Comparison of ENCODE assay signal across 9 cellular contexts in the genomic region with DNA sequence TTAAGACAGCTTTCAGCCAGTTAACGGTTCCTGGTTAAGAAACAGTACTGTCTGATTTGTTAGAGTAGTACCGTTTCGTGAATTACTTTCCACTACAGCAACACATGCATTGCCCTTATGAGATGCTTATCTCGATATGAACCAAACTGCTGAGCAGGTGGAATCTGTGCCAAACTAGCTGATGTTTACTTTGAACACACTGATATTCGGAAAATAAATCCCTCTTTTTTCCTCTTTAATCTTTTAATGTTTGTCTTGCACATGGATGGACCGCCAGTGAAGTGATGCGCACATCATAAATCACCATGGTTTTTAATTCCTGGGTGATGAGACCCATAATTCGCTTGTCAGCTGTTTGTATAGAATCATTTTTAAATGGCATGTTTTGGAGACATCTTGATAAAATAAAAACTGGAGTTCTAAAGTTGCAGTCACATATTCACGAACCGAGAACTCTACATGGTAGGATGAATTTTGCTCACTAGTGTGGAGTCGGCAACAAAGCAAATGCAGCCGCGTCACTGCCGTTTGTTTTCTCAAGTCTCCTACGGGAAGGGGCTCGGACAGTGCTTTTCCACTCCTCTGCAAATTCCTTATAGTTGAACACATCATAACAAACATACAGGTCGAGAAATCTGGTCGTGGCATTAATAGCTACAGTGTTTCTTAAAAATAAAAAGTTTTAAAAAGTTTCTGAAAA. TPM values are rescaled to one million over a fixed set of nuclear protein-coding genes. Genes with fewer than 3 reads are reported as not detected.
DNase-seq lines count a peak whose midpoint lies in the region; ATAC-seq, FAIRE-seq and TF ChIP-seq lines count a peak whose summit lies in the region.
"Had no signal": no experiment of that assay in that cellular context is flagged by ENCODE, and none has a peak within 500 bp of the region (broad histone marks: within the 10 kb centered on the region; RNA-seq: fewer than 3 reads in every experiment).

No MANE protein-coding gene starts in this region.

- H3K9me3 ChIP-seq in astrocyte (ENCODE audit: insufficient read depth, low read depth, low read length) = no peaks in the 10 kb centered on the region

- peak overlapping the region; percentile 86 for H3K4me2 ChIP-seq in astrocyte (ENCODE audit: low read length)

- H3K4me3 Mint-ChIP-seq in IgD-negative memory B cell (peak overlapping the region; percentile 87 to 96 (median 94)), astrocyte (ENCODE audit: unreplicated experiment) (peak overlapping the region; percentile 85), nephron (peak overlapping the region; percentile 86)

- FAIRE-seq in astrocyte (lab: Jason Lieb, UNC) = no peak

- H3K27ac ChIP-seq in astrocyte (ENCODE audit: low read depth, low read length) = no peak overlapping the region
- H3K27ac ChIP-seq: 22Rv1 had no signal

- peaks cover 14 to 18% (median 14%) of the 10 kb centered on the region in 3 donors for H3K4me1 Mint-ChIP-seq in IgD-negative memory B cell
- H3K4me1 Mint-ChIP-seq in astrocyte (ENCODE audit: low read depth, unreplicated experiment) = peaks cover 5% of the 10 kb centered on the region
- peaks cover 10% of the 10 kb centered on the region for H3K4me1 Mint-ChIP-seq in nephron

- peak overlapping the region; percentile 55 for H3K4me3 ChIP-seq in astrocyte (ENCODE audit: insufficient read depth, low read depth, low read length)

- H3K4me1 ChIP-seq in astrocyte (ENCODE audit: insufficient read depth, low read length) = peaks cover 5% of the 10 kb centered on the region

- H3K9ac ChIP-seq in astrocyte (ENCODE audit: low read length) = peak overlapping the region; percentile 45

- H3K27ac Mint-ChIP-seq in IgD-negative memory B cell (peak overlapping the region; percentile 24 to 87 (median 71)), astrocyte (ENCODE audit: unreplicated experiment) (no peak overlapping the region), nephron (peak overlapping the region; percentile 36 to 78 (median 51))

- DNase-seq in DMS 273 (lab: John Stamatoyannopoulos, UW; ENCODE audit: unreplicated experiment) (peak; percentile 58), DMS 273 treated with DMSO at 0.1 percent for 48 hours (lab: John Stamatoyannopoulos, UW) (no peak), astrocyte (ENCODE audit: low read depth) (peak; percentile 40), glomerular visceral epithelial cell (ENCODE audit: extremely low spot score) (no peak), COLO668 (lab: John Stamatoyannopoulos, UW; ENCODE audit: unreplicated experiment) (no peak)

- H3K79me2 ChIP-seq in astrocyte (ENCODE audit: insufficient read depth, low read length) = no peaks in the 10 kb centered on the region

- H4K20me1 ChIP-seq in astrocyte (ENCODE audit: insufficient read depth, low read length) = no peaks in the 10 kb centered on the region

- H2AFZ ChIP-seq in astrocyte (ENCODE audit: low read depth, low read length) = no peak overlapping the region

- TF ChIP-seq CTCF in astrocyte (IDR thresholded peaks at IDR 0.05; ENCODE audit: insufficient read depth, low read depth, low read length) = no peak
- no peak for TF ChIP-seq CTCF in nephron (IDR thresholded peaks at IDR 0.05; ENCODE audit: unreplicated experiment in 3 of 3)

- peaks cover 2% of the 10 kb centered on the region for H3K27me3 Mint-ChIP-seq in IgD-negative memory B cell
- peaks cover 31% of the 10 kb centered on the region for H3K27me3 Mint-ChIP-seq in astrocyte (ENCODE audit: low read depth, unreplicated experiment)
- H3K27me3 Mint-ChIP-seq in nephron (ENCODE audit: low read depth) = peaks cover 88% of the 10 kb centered on the region

- no peak for ATAC-seq in GM21576 (IDR thresholded peaks at IDR 0.05; ENCODE audit: unreplicated experiment)

- H3K27me3 ChIP-seq in astrocyte (ENCODE audit: insufficient read depth, low read length) = peaks cover 42% of the 10 kb centered on the region

- no peaks in the 10 kb centered on the region for H3K36me3 ChIP-seq in astrocyte (ENCODE audit: insufficient read depth, low read length)

- H3K9me3 Mint-ChIP-seq in IgD-negative memory B cell (no peaks in the 10 kb centered on the region), astrocyte (ENCODE audit: unreplicated experiment) (peaks cover 4% of the 10 kb centered on the region), nephron (no peaks in the 10 kb centered on the region)

- H3K36me3 Mint-ChIP-seq in IgD-negative memory B cell (no peaks in the 10 kb centered on the region), astrocyte (ENCODE audit: low read depth, unreplicated experiment) (no peaks in the 10 kb centered on the region), nephron (ENCODE audit: low read depth) (no peaks in the 10 kb centered on the region)

RNA-seq across cellular contexts. Expression of a gene that starts 1.1 kb away (rescaled TPM):
- polyA plus RNA-seq in IgD-negative memory B cell = 0.33 TPM
- 0.59 and 0.72 TPM in 2 replicates for total RNA-seq in astrocyte

RNA-seq across cellular contexts. Expression of a gene that starts 32.9 kb away (rescaled TPM):
- not detected for polyA plus RNA-seq in IgD-negative memory B cell
- total RNA-seq in astrocyte = 4.6 and 23.2 TPM in 2 replicates

Comparison
In these comparisons a context has a peak if more than half of its experiments do, and no peak if none do; other contexts are left out.
1. DNase-seq: peak in DMS 273 (single experiment) and astrocyte (single experiment); none in DMS 273 treated with DMSO at 0.1 percent for 48 hours (single experiment), glomerular visceral epithelial cell (single experiment) and COLO668 (single experiment).
2. Peak in every context shown above with its lines, with median percentiles within 50 percentile points of each other: H3K4me3 Mint-ChIP-seq.